2 cellular contexts compared by ENCODE assay signal in the genomic region with DNA sequence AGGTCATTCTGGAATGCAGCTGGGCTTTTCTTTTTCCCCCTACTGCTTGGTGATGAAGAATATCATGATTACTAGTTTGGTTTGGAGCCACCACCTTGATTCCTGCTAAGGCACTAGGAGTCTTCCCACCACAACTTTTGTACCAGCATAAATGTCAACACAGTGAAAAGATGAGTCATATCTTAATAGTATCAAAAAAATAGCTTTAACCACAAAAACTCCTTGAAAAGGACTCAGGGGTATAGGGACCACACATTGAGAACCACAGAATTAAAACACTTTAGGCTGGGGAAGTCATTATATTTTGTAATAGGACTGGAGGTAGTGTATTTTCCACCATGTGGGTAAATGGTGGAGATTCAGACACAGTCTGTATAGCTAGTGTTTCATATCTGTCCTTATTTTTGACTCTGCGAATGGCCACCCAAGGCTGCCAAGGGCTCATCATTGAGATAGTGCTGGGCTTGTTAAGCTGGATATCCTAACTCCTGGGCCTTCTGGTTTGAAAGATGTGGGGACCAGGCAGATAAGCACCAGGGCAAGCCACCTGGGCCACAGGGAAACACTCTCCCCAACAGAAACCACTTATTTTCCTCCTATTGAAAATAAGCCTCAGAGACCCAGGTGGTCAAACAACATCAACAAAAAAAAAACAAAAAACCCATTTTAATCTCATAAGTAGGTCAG.
TF ChIP-seq lines count a peak whose summit lies in the region.

No MANE protein-coding gene starts in this region.

TF ChIP-seq in IMR-90, 13 proteins besides CTCF, POLR2A, EP300 and RAD21:
- TF ChIP-seq FOS (IDR thresholded peaks at IDR 0.05; ENCODE audit: low read depth, low read length), result peak; percentile 61; the same call in 1 of the 2 replicates
- TF ChIP-seq, protein P1, sequence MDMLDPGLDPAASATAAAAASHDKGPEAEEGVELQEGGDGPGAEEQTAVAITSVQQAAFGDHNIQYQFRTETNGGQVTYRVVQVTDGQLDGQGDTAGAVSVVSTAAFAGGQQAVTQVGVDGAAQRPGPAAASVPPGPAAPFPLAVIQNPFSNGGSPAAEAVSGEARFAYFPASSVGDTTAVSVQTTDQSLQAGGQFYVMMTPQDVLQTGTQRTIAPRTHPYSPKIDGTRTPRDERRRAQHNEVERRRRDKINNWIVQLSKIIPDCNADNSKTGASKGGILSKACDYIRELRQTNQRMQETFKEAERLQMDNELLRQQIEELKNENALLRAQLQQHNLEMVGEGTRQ (IDR thresholded peaks at IDR 0.05; ENCODE audit: low read depth, low read length), result no peak

TF ChIP-seq in WTC11, 78 proteins besides CTCF, POLR2A, EP300 and RAD21:
- TF ChIP-seq, protein P2, sequence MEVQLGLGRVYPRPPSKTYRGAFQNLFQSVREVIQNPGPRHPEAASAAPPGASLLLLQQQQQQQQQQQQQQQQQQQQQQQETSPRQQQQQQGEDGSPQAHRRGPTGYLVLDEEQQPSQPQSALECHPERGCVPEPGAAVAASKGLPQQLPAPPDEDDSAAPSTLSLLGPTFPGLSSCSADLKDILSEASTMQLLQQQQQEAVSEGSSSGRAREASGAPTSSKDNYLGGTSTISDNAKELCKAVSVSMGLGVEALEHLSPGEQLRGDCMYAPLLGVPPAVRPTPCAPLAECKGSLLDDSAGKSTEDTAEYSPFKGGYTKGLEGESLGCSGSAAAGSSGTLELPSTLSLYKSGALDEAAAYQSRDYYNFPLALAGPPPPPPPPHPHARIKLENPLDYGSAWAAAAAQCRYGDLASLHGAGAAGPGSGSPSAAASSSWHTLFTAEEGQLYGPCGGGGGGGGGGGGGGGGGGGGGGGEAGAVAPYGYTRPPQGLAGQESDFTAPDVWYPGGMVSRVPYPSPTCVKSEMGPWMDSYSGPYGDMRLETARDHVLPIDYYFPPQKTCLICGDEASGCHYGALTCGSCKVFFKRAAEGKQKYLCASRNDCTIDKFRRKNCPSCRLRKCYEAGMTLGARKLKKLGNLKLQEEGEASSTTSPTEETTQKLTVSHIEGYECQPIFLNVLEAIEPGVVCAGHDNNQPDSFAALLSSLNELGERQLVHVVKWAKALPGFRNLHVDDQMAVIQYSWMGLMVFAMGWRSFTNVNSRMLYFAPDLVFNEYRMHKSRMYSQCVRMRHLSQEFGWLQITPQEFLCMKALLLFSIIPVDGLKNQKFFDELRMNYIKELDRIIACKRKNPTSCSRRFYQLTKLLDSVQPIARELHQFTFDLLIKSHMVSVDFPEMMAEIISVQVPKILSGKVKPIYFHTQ (CRISPR knock-in tag; IDR thresholded peaks at IDR 0.05), result no peak
- TF ChIP-seq NFE2L1 (CRISPR knock-in tag; IDR thresholded peaks at IDR 0.05) (no peak), ELF4 (CRISPR knock-in tag; IDR thresholded peaks at IDR 0.05; ENCODE audit: low read depth) (no peak), ZNF232 (CRISPR knock-in tag; IDR thresholded peaks at IDR 0.05) (no peak), ZNF219 (CRISPR knock-in tag; IDR thresholded peaks at IDR 0.05; ENCODE audit: borderline replicate concordance) (no peak), NR1H2 (CRISPR knock-in tag; IDR thresholded peaks at IDR 0.05) (no peak), NFATC4 (CRISPR knock-in tag; IDR thresholded peaks at IDR 0.05) (no peak), FOXJ3 (CRISPR knock-in tag; IDR thresholded peaks at IDR 0.05; ENCODE audit: borderline replicate concordance) (no peak), GTF2I (CRISPR knock-in tag; conservative IDR thresholded peaks at IDR 0.05) (no peak)
- TF ChIP-seq, protein P3, sequence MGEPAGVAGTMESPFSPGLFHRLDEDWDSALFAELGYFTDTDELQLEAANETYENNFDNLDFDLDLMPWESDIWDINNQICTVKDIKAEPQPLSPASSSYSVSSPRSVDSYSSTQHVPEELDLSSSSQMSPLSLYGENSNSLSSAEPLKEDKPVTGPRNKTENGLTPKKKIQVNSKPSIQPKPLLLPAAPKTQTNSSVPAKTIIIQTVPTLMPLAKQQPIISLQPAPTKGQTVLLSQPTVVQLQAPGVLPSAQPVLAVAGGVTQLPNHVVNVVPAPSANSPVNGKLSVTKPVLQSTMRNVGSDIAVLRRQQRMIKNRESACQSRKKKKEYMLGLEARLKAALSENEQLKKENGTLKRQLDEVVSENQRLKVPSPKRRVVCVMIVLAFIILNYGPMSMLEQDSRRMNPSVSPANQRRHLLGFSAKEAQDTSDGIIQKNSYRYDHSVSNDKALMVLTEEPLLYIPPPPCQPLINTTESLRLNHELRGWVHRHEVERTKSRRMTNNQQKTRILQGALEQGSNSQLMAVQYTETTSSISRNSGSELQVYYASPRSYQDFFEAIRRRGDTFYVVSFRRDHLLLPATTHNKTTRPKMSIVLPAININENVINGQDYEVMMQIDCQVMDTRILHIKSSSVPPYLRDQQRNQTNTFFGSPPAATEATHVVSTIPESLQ (CRISPR knock-in tag; IDR thresholded peaks at IDR 0.05), result no peak
- TF ChIP-seq, protein P4, sequence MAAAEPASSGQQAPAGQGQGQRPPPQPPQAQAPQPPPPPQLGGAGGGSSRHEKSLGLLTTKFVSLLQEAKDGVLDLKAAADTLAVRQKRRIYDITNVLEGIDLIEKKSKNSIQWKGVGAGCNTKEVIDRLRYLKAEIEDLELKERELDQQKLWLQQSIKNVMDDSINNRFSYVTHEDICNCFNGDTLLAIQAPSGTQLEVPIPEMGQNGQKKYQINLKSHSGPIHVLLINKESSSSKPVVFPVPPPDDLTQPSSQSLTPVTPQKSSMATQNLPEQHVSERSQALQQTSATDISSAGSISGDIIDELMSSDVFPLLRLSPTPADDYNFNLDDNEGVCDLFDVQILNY (CRISPR knock-in tag; IDR thresholded peaks at IDR 0.05), result no peak
- TF ChIP-seq, protein P5, sequence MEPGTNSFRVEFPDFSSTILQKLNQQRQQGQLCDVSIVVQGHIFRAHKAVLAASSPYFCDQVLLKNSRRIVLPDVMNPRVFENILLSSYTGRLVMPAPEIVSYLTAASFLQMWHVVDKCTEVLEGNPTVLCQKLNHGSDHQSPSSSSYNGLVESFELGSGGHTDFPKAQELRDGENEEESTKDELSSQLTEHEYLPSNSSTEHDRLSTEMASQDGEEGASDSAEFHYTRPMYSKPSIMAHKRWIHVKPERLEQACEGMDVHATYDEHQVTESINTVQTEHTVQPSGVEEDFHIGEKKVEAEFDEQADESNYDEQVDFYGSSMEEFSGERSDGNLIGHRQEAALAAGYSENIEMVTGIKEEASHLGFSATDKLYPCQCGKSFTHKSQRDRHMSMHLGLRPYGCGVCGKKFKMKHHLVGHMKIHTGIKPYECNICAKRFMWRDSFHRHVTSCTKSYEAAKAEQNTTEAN (CRISPR knock-in tag; IDR thresholded peaks at IDR 0.05), result no peak
- TF ChIP-seq, protein P6, sequence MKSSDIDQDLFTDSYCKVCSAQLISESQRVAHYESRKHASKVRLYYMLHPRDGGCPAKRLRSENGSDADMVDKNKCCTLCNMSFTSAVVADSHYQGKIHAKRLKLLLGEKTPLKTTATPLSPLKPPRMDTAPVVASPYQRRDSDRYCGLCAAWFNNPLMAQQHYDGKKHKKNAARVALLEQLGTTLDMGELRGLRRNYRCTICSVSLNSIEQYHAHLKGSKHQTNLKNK (CRISPR knock-in tag; IDR thresholded peaks at IDR 0.05), result no peak
